28 cellular contexts compared by ENCODE assay signal in genomic region chr13:92407858-92408257, GRCh38.
"Had no signal": no experiment of that assay in that cellular context is flagged by ENCODE, and none has a peak within 500 bp of the region (broad histone marks: within the 10 kb centered on the region; RNA-seq: fewer than 3 reads in every experiment).

No MANE protein-coding gene starts in this region.

- H3K36me3 Mint-ChIP-seq: naive thymus-derived CD4-positive, alpha-beta T cell; stimulated activated effector memory CD8-positive, alpha-beta T cell treated with anti-CD3 and anti-CD28 coated beads, Interleukin-12 subunit alpha, Interleukin-12 subunit beta, amount 100 ng/mL, for 72 hours; type B pancreatic cell had no signal

- H3K4me1 Mint-ChIP-seq: naive thymus-derived CD4-positive, alpha-beta T cell; nephron; stimulated activated effector memory CD8-positive, alpha-beta T cell treated with anti-CD3 and anti-CD28 coated beads, Interleukin-12 subunit alpha, Interleukin-12 subunit beta, amount 100 ng/mL, for 72 hours had no signal

- H3K36me3 ChIP-seq: colonic mucosa, esophagus muscularis mucosa, gastroesophageal sphincter, heart right ventricle, left lung, ovary, sigmoid colon, tibial artery had no signal

- H3K4me3 ChIP-seq: colonic mucosa, esophagus muscularis mucosa, gastroesophageal sphincter, heart right ventricle, left lung, ovary, psoas muscle, sigmoid colon, testis, tibial artery had no signal

- H3K27ac ChIP-seq: colonic mucosa, esophagus muscularis mucosa, foreskin keratinocyte, gastroesophageal sphincter, heart right ventricle, left lung, ovary, psoas muscle, sigmoid colon, testis, tibial artery had no signal

- DNase-seq: colonic mucosa; effector CD8-positive, alpha-beta T cell; foreskin keratinocyte; glutamatergic neuron; heart right ventricle; hippocampal formation; kidney; left cardiac atrium; mesenchymal stem cell; midbrain; naive thymus-derived CD4-positive, alpha-beta T cell; occipital lobe; ovary; psoas muscle; sigmoid colon; stimulated activated CD4-positive, alpha-beta T cell treated with anti-CD3 and anti-CD28 coated beads, Interleukin-2, amount 100 ng/mL, for 24 hours; stimulated activated CD4-positive, alpha-beta T cell treated with anti-CD3 and anti-CD28 coated beads, Interleukin-4, amount 100 ng/mL, for 24 hours; stimulated activated naive CD4-positive, alpha-beta T cell treated with Interleukin-2 at 50 U/mL for 16 hours; substantia nigra; testis; tibial artery had no signal

- H3K27ac Mint-ChIP-seq: dendritic cell treated with granulocyte-macrophage colony-stimulating factor and Interleukin-4, amounts not matched to agents 40 ng/mL and 50 ng/mL, for 4 days; naive thymus-derived CD4-positive, alpha-beta T cell; nephron; stimulated activated effector memory CD8-positive, alpha-beta T cell treated with anti-CD3 and anti-CD28 coated beads, Interleukin-12 subunit alpha, Interleukin-12 subunit beta, amount 100 ng/mL, for 72 hours; type B pancreatic cell had no signal

- H3K27me3 ChIP-seq: colonic mucosa, esophagus muscularis mucosa, foreskin keratinocyte, gastroesophageal sphincter, heart right ventricle, left lung, ovary, sigmoid colon, testis, tibial artery had no signal

- H3K4me3 Mint-ChIP-seq: dendritic cell treated with granulocyte-macrophage colony-stimulating factor and Interleukin-4, amounts not matched to agents 40 ng/mL and 50 ng/mL, for 4 days; naive thymus-derived CD4-positive, alpha-beta T cell; nephron; stimulated activated effector memory CD8-positive, alpha-beta T cell treated with anti-CD3 and anti-CD28 coated beads, Interleukin-12 subunit alpha, Interleukin-12 subunit beta, amount 100 ng/mL, for 72 hours; type B pancreatic cell had no signal

- H3K4me1 ChIP-seq: colonic mucosa, esophagus muscularis mucosa, foreskin keratinocyte, gastroesophageal sphincter, heart right ventricle, left lung, psoas muscle, sigmoid colon, testis, tibial artery had no signal

- H3K9me3 Mint-ChIP-seq: dendritic cell treated with granulocyte-macrophage colony-stimulating factor and Interleukin-4, amounts not matched to agents 40 ng/mL and 50 ng/mL, for 4 days; nephron; stimulated activated effector memory CD8-positive, alpha-beta T cell treated with anti-CD3 and anti-CD28 coated beads, Interleukin-12 subunit alpha, Interleukin-12 subunit beta, amount 100 ng/mL, for 72 hours; type B pancreatic cell had no signal

- H3K27me3 Mint-ChIP-seq: dendritic cell treated with granulocyte-macrophage colony-stimulating factor and Interleukin-4, amounts not matched to agents 40 ng/mL and 50 ng/mL, for 4 days; naive thymus-derived CD4-positive, alpha-beta T cell; type B pancreatic cell had no signal
